Comparison of ENCODE assay signal across 8 cellular contexts in genomic region chr12:117189725-117190209, GRCh38. TPM values are rescaled to one million over a fixed set of nuclear protein-coding genes. Genes with fewer than 3 reads are reported as not detected.
DNase-seq lines count a peak whose midpoint lies in the region; ATAC-seq and TF ChIP-seq lines count a peak whose summit lies in the region.

No MANE protein-coding gene starts in this region.

- H3K4me3 Mint-ChIP-seq in activated naive CD8-positive, alpha-beta T cell treated with anti-CD3 and anti-CD28 coated beads for 36 hours, result peak overlapping the region; percentile 92

- H3K9me3 Mint-ChIP-seq in activated naive CD8-positive, alpha-beta T cell treated with anti-CD3 and anti-CD28 coated beads for 36 hours, result no peaks in the 10 kb centered on the region

- ATAC-seq in GM18873 (IDR thresholded peaks at IDR 0.05; ENCODE audit: low FRiP score, unreplicated experiment) (peak; percentile 20), HG03095 (IDR thresholded peaks at IDR 0.05; ENCODE audit: unreplicated experiment) (peak; percentile 37), left cardiac atrium (peak in 1 of 2 donors; percentile 19)

- no peaks in the 10 kb centered on the region for H3K27me3 ChIP-seq in Peyer's patch

- peak overlapping the region; percentile 71 to 89 (median 84) for H3K27ac ChIP-seq in Peyer's patch

- DNase-seq in AG09309 (ENCODE audit: low read depth), result no peak
- peak; percentile 46 to 60 (median 52) for DNase-seq in Peyer's patch
- peak; percentile 34 for DNase-seq in activated naive CD8-positive, alpha-beta T cell treated with anti-CD3 and anti-CD28 coated beads for 36 hours
- DNase-seq in left cardiac atrium, result peak; percentile 37
- DNase-seq in posterior vena cava (ENCODE audit: low spot score), result peak; percentile 79
- no peak for DNase-seq in DMS153 treated with DMSO at 0.1 percent for 48 hours (lab: John Stamatoyannopoulos, UW; ENCODE audit: unreplicated experiment)

- H3K4me3 ChIP-seq in AG09309 (ENCODE audit: control insufficient read depth, low read depth, low read length) (peak overlapping the region; percentile 88), Peyer's patch (peak overlapping the region; percentile 69 to 98 (median 87))

- H3K4me1 ChIP-seq in Peyer's patch, result peaks cover 0 to 9% (median 2%) of the 10 kb centered on the region in 4 donors

- intact Hi-C loops in left cardiac atrium (cut with DNase I) (no loop called here), posterior vena cava (cut with DNase I) (no loop called here)

- H3K36me3 Mint-ChIP-seq in activated naive CD8-positive, alpha-beta T cell treated with anti-CD3 and anti-CD28 coated beads for 36 hours, result peaks cover 21% of the 10 kb centered on the region

- no peaks in the 10 kb centered on the region for H3K27me3 Mint-ChIP-seq in activated naive CD8-positive, alpha-beta T cell treated with anti-CD3 and anti-CD28 coated beads for 36 hours

- H3K36me3 ChIP-seq in Peyer's patch, result peaks cover 0 to 16% (median 0%) of the 10 kb centered on the region in 3 donors

- no peaks in the 10 kb centered on the region for H3K9me3 ChIP-seq in Peyer's patch

- H3K4me1 Mint-ChIP-seq in activated naive CD8-positive, alpha-beta T cell treated with anti-CD3 and anti-CD28 coated beads for 36 hours, result peaks cover 25% of the 10 kb centered on the region

- no peak for TF ChIP-seq POLR2A in Peyer's patch (IDR thresholded peaks at IDR 0.05)

- peak overlapping the region; percentile 81 for H3K27ac Mint-ChIP-seq in activated naive CD8-positive, alpha-beta T cell treated with anti-CD3 and anti-CD28 coated beads for 36 hours

- TF ChIP-seq CTCF in AG09309 (IDR thresholded peaks at IDR 0.05; ENCODE audit: control insufficient read depth, insufficient read depth, low read depth, low read length, missing control alignments) (no peak), Peyer's patch (IDR thresholded peaks at IDR 0.05) (no peak)

RNA-seq across cellular contexts. Expression of gene FBXO21, which starts 0.5 kb away (rescaled TPM):
- total RNA-seq in Peyer's patch (100 to 1,000 TPM in 1 of 4 donors, 10 to 100 TPM in 3; 42.5 to 115 (median 68.8) TPM), left cardiac atrium (10 to 100 TPM; 36.5 to 41.8 TPM), posterior vena cava (10 to 100 TPM; 25.8 to 28.4 TPM)
- total RNA-seq in activated naive CD8-positive, alpha-beta T cell treated with anti-CD3 and anti-CD28 coated beads for 36 hours, result 10 to 100 TPM; 24.3 to 25.8 TPM

Comparison
In these comparisons a context has a peak if more than half of its experiments do, and no peak if none do; other contexts are left out.
1. DNase-seq: peak in Peyer's patch (3 of 3), activated naive CD8-positive, alpha-beta T cell treated with anti-CD3 and anti-CD28 coated beads for 36 hours (single experiment), left cardiac atrium (single experiment) and posterior vena cava (single experiment); none in AG09309 (single experiment) and DMS153 treated with DMSO at 0.1 percent for 48 hours (single experiment).